15 cellular contexts compared by ENCODE assay signal in genomic region chr10:88987243-88987726, GRCh38. TPM values are rescaled to one million over a fixed set of nuclear protein-coding genes. Genes with fewer than 3 reads are reported as not detected.
DNase-seq lines count a peak whose midpoint lies in the region; ATAC-seq and TF ChIP-seq lines count a peak whose summit lies in the region.
"Had no signal": no experiment of that assay in that cellular context is flagged by ENCODE, and none has a peak within 500 bp of the region (broad histone marks: within the 10 kb centered on the region; RNA-seq: fewer than 3 reads in every experiment).

No MANE protein-coding gene starts in this region.

- no peaks in the 10 kb centered on the region for H3K9me3 ChIP-seq in gastrocnemius medialis
- H3K9me3 ChIP-seq: MG63, SJSA1 had no signal

- in situ Hi-C loops in gastrocnemius medialis (cut with MboI; ENCODE audit: low sequenced_read_pairs in 4 of 4): loop anchor here in 3 of 4 donors (5.0 to 10.0 kb wide), 2 partner anchors 52 to 150 kb away; no protein-coding TSS in a partner anchor

- no peaks in the 10 kb centered on the region for H3K27me3 Mint-ChIP-seq in activated CD8-positive, alpha-beta memory T cell treated with anti-CD3 and anti-CD28 coated beads, Interleukin-2, amount 10 ng/mL, durations not matched to agents 7 days and 5 days
- H3K27me3 Mint-ChIP-seq in activated T-helper 17 cell treated with anti-CD3 and anti-CD28 coated beads, Interleukin-2, amount 50 U/mL, for 72 hours: no peaks in the 10 kb centered on the region
- H3K27me3 Mint-ChIP-seq: naive thymus-derived CD8-positive, alpha-beta T cell; stimulated activated memory B cell treated with anti-CD40 and anti-IgM and Interleukin-4, amounts not matched to agents 10 μg/mL and 1 μg/mL and 100 μg/mL, for 72 hours had no signal

- TF ChIP-seq CTCF in gastrocnemius medialis (IDR thresholded peaks at IDR 0.05 in 4 of 5, conservative IDR thresholded peaks at IDR 0.05 in 1 of 5): no peak

- H3K4me1 Mint-ChIP-seq in activated CD8-positive, alpha-beta memory T cell treated with anti-CD3 and anti-CD28 coated beads, Interleukin-2, amount 10 ng/mL, durations not matched to agents 7 days and 5 days: peaks cover 59% of the 10 kb centered on the region
- peaks cover 43% of the 10 kb centered on the region for H3K4me1 Mint-ChIP-seq in activated T-helper 17 cell treated with anti-CD3 and anti-CD28 coated beads, Interleukin-2, amount 50 U/mL, for 72 hours

- intact Hi-C loops in gastrocnemius medialis (cut with DNase I; ENCODE audit: low total_unique reads): loop anchor here (1.0 to 5.0 kb wide), 2 partner anchors 55 to 150 kb away; no protein-coding TSS in a partner anchor

- no peak for TF ChIP-seq POLR2A in gastrocnemius medialis (IDR thresholded peaks at IDR 0.05)

- ATAC-seq in activated CD8-positive, alpha-beta memory T cell treated with anti-CD3 and anti-CD28 coated beads, Interleukin-2, amount 10 ng/mL, durations not matched to agents 7 days and 5 days: peak; percentile 20
- ATAC-seq in HG02759 (IDR thresholded peaks at IDR 0.05; ENCODE audit: unreplicated experiment) (peak; percentile 16), gastrocnemius medialis (no peak)
- peak; percentile 11 for ATAC-seq in activated T-helper 17 cell treated with anti-CD3 and anti-CD28 coated beads, Interleukin-2, amount 50 U/mL, for 72 hours (replicated peaks)
- ATAC-seq: naive thymus-derived CD8-positive, alpha-beta T cell; stimulated activated memory B cell treated with anti-CD40 and anti-IgM and Interleukin-4, amounts not matched to agents 10 μg/mL and 1 μg/mL and 100 μg/mL, for 72 hours had no signal

- no peak overlapping the region for H3K4me3 ChIP-seq in gastrocnemius medialis
- H3K4me3 ChIP-seq: MG63, SJSA1 had no signal

- H3K4me1 ChIP-seq in gastrocnemius medialis: peaks cover 3 to 7% of the 10 kb centered on the region in 2 donors

- H3K27ac Mint-ChIP-seq in activated CD8-positive, alpha-beta memory T cell treated with anti-CD3 and anti-CD28 coated beads, Interleukin-2, amount 10 ng/mL, durations not matched to agents 7 days and 5 days: peak overlapping the region; percentile 80
- H3K27ac Mint-ChIP-seq in activated T-helper 17 cell treated with anti-CD3 and anti-CD28 coated beads, Interleukin-2, amount 50 U/mL, for 72 hours: peak overlapping the region; percentile 66

- CTCF ChIA-PET in activated CD8-positive, alpha-beta memory T cell treated with anti-CD3 and anti-CD28 coated beads, Interleukin-2, amount 10 ng/mL, durations not matched to agents 7 days and 5 days (lab: Charles Lee): interaction anchor here (0.7 to 1.9 kb wide), 9 partner anchors 9 to 54 kb away, joined by 3 to 14 read pairs (median 6); no protein-coding TSS in a partner anchor

- H3K27ac ChIP-seq in gastrocnemius medialis: peak overlapping the region in 3 of 4 donors; percentile 9 to 25 (median 15)
- H3K27ac ChIP-seq: brain microvascular endothelial cell, epithelial cell of prostate, SJSA1 had no signal

- H3K27me3 ChIP-seq in gastrocnemius medialis: no peaks in the 10 kb centered on the region
- H3K27me3 ChIP-seq: brain microvascular endothelial cell, MG63, SJSA1 had no signal

- peaks cover 42% of the 10 kb centered on the region for H3K36me3 Mint-ChIP-seq in activated CD8-positive, alpha-beta memory T cell treated with anti-CD3 and anti-CD28 coated beads, Interleukin-2, amount 10 ng/mL, durations not matched to agents 7 days and 5 days
- peaks cover 35% of the 10 kb centered on the region for H3K36me3 Mint-ChIP-seq in activated T-helper 17 cell treated with anti-CD3 and anti-CD28 coated beads, Interleukin-2, amount 50 U/mL, for 72 hours (ENCODE audit: low read depth)

- peaks cover 7% of the 10 kb centered on the region for H3K9me3 Mint-ChIP-seq in activated CD8-positive, alpha-beta memory T cell treated with anti-CD3 and anti-CD28 coated beads, Interleukin-2, amount 10 ng/mL, durations not matched to agents 7 days and 5 days (ENCODE audit: low read depth)
- H3K9me3 Mint-ChIP-seq in activated T-helper 17 cell treated with anti-CD3 and anti-CD28 coated beads, Interleukin-2, amount 50 U/mL, for 72 hours: no peaks in the 10 kb centered on the region

- peak overlapping the region; percentile 47 for H3K4me3 Mint-ChIP-seq in activated CD8-positive, alpha-beta memory T cell treated with anti-CD3 and anti-CD28 coated beads, Interleukin-2, amount 10 ng/mL, durations not matched to agents 7 days and 5 days
- peak overlapping the region; percentile 97 for H3K4me3 Mint-ChIP-seq in activated T-helper 17 cell treated with anti-CD3 and anti-CD28 coated beads, Interleukin-2, amount 50 U/mL, for 72 hours
- H3K4me3 Mint-ChIP-seq: stimulated activated memory B cell treated with anti-CD40 and anti-IgM and Interleukin-4, amounts not matched to agents 10 μg/mL and 1 μg/mL and 100 μg/mL, for 72 hours had no signal

- H3K36me3 ChIP-seq in gastrocnemius medialis: no peaks in the 10 kb centered on the region
- H3K36me3 ChIP-seq: brain microvascular endothelial cell, MG63, SJSA1 had no signal

- peak; percentile 74 for DNase-seq in activated CD8-positive, alpha-beta memory T cell treated with anti-CD3 and anti-CD28 coated beads, Interleukin-2, amount 10 ng/mL, durations not matched to agents 7 days and 5 days
- DNase-seq in activated CD8-positive, alpha-beta memory T cell treated with anti-CD3 and anti-CD28 coated beads for 24 hours: no peak
- DNase-seq in gastrocnemius medialis (no peak), NCI-H146 (lab: John Stamatoyannopoulos, UW) (no peak), anterior cingulate cortex (lab: John Stamatoyannopoulos, UW) (no peak), NCI-H510A (lab: John Stamatoyannopoulos, UW) (no peak)
- DNase-seq: MG63, NCI-H446 treated with DMSO at 0.1 percent for 48 hours had no signal

RNA-seq across cellular contexts. Expression of gene FAS, which starts 3.3 kb away (rescaled TPM):
- 10 to 100 TPM; 73.7 to 75.4 TPM for total RNA-seq in activated CD8-positive, alpha-beta memory T cell treated with anti-CD3 and anti-CD28 coated beads, Interleukin-2, amount 10 ng/mL, durations not matched to agents 7 days and 5 days
- total RNA-seq in activated T-helper 17 cell treated with anti-CD3 and anti-CD28 coated beads, Interleukin-2, amount 50 U/mL, for 72 hours: 100 to 1,000 TPM; 105 to 121 TPM
- total RNA-seq in gastrocnemius medialis: 1 to 10 TPM; 2.7 to 5.9 (median 4.9) TPM

RNA-seq across cellular contexts. Expression of gene ACTA2, which starts 34.7 kb away (rescaled TPM):
- 10 to 100 TPM; 28.2 to 34.5 TPM for total RNA-seq in activated CD8-positive, alpha-beta memory T cell treated with anti-CD3 and anti-CD28 coated beads, Interleukin-2, amount 10 ng/mL, durations not matched to agents 7 days and 5 days
- total RNA-seq in activated T-helper 17 cell treated with anti-CD3 and anti-CD28 coated beads, Interleukin-2, amount 50 U/mL, for 72 hours: 10 to 100 TPM; 14.6 to 29.6 TPM
- 100 to 1,000 TPM in 1 of 4 donors, 10 to 100 TPM in 3; 23.4 to 119 (median 74.2) TPM for total RNA-seq in gastrocnemius medialis

Comparison
In these comparisons a context has a peak if more than half of its experiments do, and no peak if none do; other contexts are left out.
1. ATAC-seq: peak in activated CD8-positive, alpha-beta memory T cell treated with anti-CD3 and anti-CD28 coated beads, Interleukin-2, amount 10 ng/mL, durations not matched to agents 7 days and 5 days (single experiment), HG02759 (single experiment) and activated T-helper 17 cell treated with anti-CD3 and anti-CD28 coated beads, Interleukin-2, amount 50 U/mL, for 72 hours (single experiment); none in gastrocnemius medialis (0 of 2).
2. RNA of gene FAS, which starts 3.3 kb away (total RNA-seq): 105 to 121 TPM in activated T-helper 17 cell treated with anti-CD3 and anti-CD28 coated beads, Interleukin-2, amount 50 U/mL, for 72 hours and 73.7 to 75.4 TPM in activated CD8-positive, alpha-beta memory T cell treated with anti-CD3 and anti-CD28 coated beads, Interleukin-2, amount 10 ng/mL, durations not matched to agents 7 days and 5 days; 2.7 to 5.9 TPM in gastrocnemius medialis; every median in the first group is over 10 times any median in the second.